Comparison of ENCODE assay signal across 8 cellular contexts in genomic region chr17:58156839-58157803, GRCh38. TPM values are rescaled to one million over a fixed set of nuclear protein-coding genes. Genes with fewer than 3 reads are reported as not detected.
A peak's percentile ranks its signal among the peaks of the same experiment; 100 is the strongest.
DNase-seq lines count a peak whose midpoint lies in the region; ATAC-seq and TF ChIP-seq lines count a peak whose summit lies in the region.

No MANE protein-coding gene starts in this region.

- H3K36me3 Mint-ChIP-seq in CD14-positive monocyte: peaks cover 0 to 6% of the 10 kb centered on the region in 2 donors

- DNase-seq in CD14-positive monocyte (ENCODE audit: low spot score) (no peak), NCI-H69 (lab: John Stamatoyannopoulos, UW) (peak; percentile 26), iPS DF 6.9 (ENCODE audit: low read depth, low spot score) (peak; percentile 47), GM19240 (ENCODE audit: insufficient read length, low spot score) (no peak)
- peak; percentile 64 for DNase-seq in activated naive CD4-positive, alpha-beta T cell treated with anti-CD3 and anti-CD28 coated beads, Interleukin-2, amount 50 U/mL, for 16 hours
- peak; percentile 57 for DNase-seq in stimulated activated CD4-positive, alpha-beta T cell treated with anti-CD3 and anti-CD28 coated beads, Interleukin-12 subunit alpha, Interleukin-12 subunit beta, amount 100 ng/mL, for 4 hours

- no peaks in the 10 kb centered on the region; the same call in 1 of the 2 replicates for H3K27me3 ChIP-seq in iPS DF 6.9 (ENCODE audit: control insufficient read depth, insufficient read depth, low read length)

- peak overlapping the region; percentile 88 to 99 for H3K4me3 Mint-ChIP-seq in CD14-positive monocyte

- ATAC-seq in HG02763 (IDR thresholded peaks at IDR 0.05; ENCODE audit: unreplicated experiment) (no peak), GM19035 (IDR thresholded peaks at IDR 0.05; ENCODE audit: unreplicated experiment) (no peak)

- H3K27ac ChIP-seq in iPS DF 6.9 (ENCODE audit: low read length): no peak overlapping the region

- H3K9me3 ChIP-seq in iPS DF 6.9 (ENCODE audit: control insufficient read depth, insufficient read depth, low read length): no peaks in the 10 kb centered on the region

- no peaks in the 10 kb centered on the region for H3K36me3 ChIP-seq in iPS DF 6.9 (ENCODE audit: control insufficient read depth, insufficient read depth, low read length)

- no CpG with 5 or more reads among the region's 65 CpGs for WGBS in iPS DF 6.9 (ENCODE audit: insufficient coverage, insufficient read length)

- TF ChIP-seq CTCF in CD14-positive monocyte (IDR thresholded peaks at IDR 0.05): no peak

- H3K4me1 ChIP-seq in iPS DF 6.9 (ENCODE audit: control insufficient read depth, insufficient read depth, low read length): no peaks in the 10 kb centered on the region

- H3K4me1 Mint-ChIP-seq in CD14-positive monocyte: peaks cover 33% of the 10 kb centered on the region

- H3K4me3 ChIP-seq in iPS DF 6.9 (ENCODE audit: low read length): peak overlapping the region; percentile 65

- peaks cover 0 to 3% (median 1%) of the 10 kb centered on the region in 7 donors for H3K9me3 Mint-ChIP-seq in CD14-positive monocyte

- H3K27ac Mint-ChIP-seq in CD14-positive monocyte: peak overlapping the region in 3 of 7 donors; percentile 13 to 72 (median 19)

- intact Hi-C loops in CD14-positive monocyte (cut with micrococcal nuclease): no loop called here

- peaks cover 23 to 32% (median 29%) of the 10 kb centered on the region in 3 donors for H3K27me3 Mint-ChIP-seq in CD14-positive monocyte (ENCODE audit: low read depth in 3 of 3)

RNA-seq across cellular contexts. Expression of gene OR4D1, which starts 8.9 kb away (rescaled TPM):
- not detected for polyA plus RNA-seq in CD14-positive monocyte

RNA-seq across cellular contexts. Expression of gene OR4D2, which starts 9.7 kb away (rescaled TPM):
- polyA plus RNA-seq in CD14-positive monocyte: not detected

RNA-seq across cellular contexts. Expression of gene EPX, which starts 35.4 kb away (rescaled TPM):
- not detected for polyA plus RNA-seq in CD14-positive monocyte

Comparison
In these comparisons a context has a peak if more than half of its experiments do, and no peak if none do; other contexts are left out.
1. DNase-seq: peak in NCI-H69 (single experiment), activated naive CD4-positive, alpha-beta T cell treated with anti-CD3 and anti-CD28 coated beads, Interleukin-2, amount 50 U/mL, for 16 hours (single experiment), iPS DF 6.9 (single experiment) and stimulated activated CD4-positive, alpha-beta T cell treated with anti-CD3 and anti-CD28 coated beads, Interleukin-12 subunit alpha, Interleukin-12 subunit beta, amount 100 ng/mL, for 4 hours (single experiment); none in CD14-positive monocyte (single experiment) and GM19240 (single experiment).